ENCODE assay signal across 8 cellular contexts in the genomic region with DNA sequence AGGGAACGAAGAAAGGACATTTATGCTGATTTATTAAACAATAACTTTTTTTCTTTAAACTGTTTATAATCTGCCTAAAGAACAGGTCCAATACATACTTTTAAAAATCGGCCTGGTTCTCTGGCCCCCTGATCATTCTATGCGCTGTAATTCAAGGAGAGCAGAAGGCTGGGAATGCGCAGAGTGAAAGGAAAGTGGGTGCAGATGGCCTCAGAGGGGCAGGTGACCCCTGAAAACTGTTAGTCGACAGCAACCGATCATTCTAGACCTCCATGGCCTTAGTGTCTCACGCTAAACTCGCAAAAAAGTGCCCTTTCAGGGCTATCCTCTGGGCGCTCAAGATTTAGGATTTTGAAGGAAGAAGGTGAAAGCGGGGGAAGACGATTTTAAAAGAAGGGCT. TPM values are rescaled to one million over a fixed set of nuclear protein-coding genes. Genes with fewer than 3 reads are reported as not detected.
DNase-seq lines count a peak whose midpoint lies in the region; ATAC-seq, FAIRE-seq and TF ChIP-seq lines count a peak whose summit lies in the region.

No MANE protein-coding gene starts in this region.

- peak overlapping the region; percentile 81 for H3K27ac Mint-ChIP-seq in chondrocyte (ENCODE audit: unreplicated experiment)

- peaks cover 0 to 23% (median 3%) of the 10 kb centered on the region in 12 donors for H3K4me1 ChIP-seq in heart left ventricle
- peaks cover 7% of the 10 kb centered on the region for H3K4me1 ChIP-seq in mucosa of descending colon (ENCODE audit: low read depth)
- H3K4me1 ChIP-seq in urinary bladder (ENCODE audit: insufficient read depth): no peaks in the 10 kb centered on the region

- H3K27me3 Mint-ChIP-seq in chondrocyte (ENCODE audit: low read depth): no peaks in the 10 kb centered on the region

- WGBS in heart left ventricle, 4 donors: 51 to 55% (median 54%) methylated on average over 11 of the region's 11 CpGs
- 20% methylated on average over 11 of the region's 11 CpGs for WGBS in urinary bladder

- peaks cover 1% of the 10 kb centered on the region for H3K9me3 Mint-ChIP-seq in chondrocyte (ENCODE audit: low read depth)

- TF ChIP-seq CTCF in heart left ventricle (IDR thresholded peaks at IDR 0.05) (no peak), chondrocyte (IDR thresholded peaks at IDR 0.05) (no peak), mucosa of descending colon (IDR thresholded peaks at IDR 0.05) (no peak)

- H3K4me3 ChIP-seq in heart left ventricle (peak overlapping the region; percentile 51 to 87 (median 80)), mucosa of descending colon (peak overlapping the region; percentile 57), urinary bladder (ENCODE audit: low read depth, low read length) (peak overlapping the region; percentile 68)

- H3K27ac ChIP-seq in heart left ventricle (peak overlapping the region; percentile 76 to 95 (median 87)), urinary bladder (ENCODE audit: low read depth) (no peak overlapping the region)

- H3K36me3 ChIP-seq in heart left ventricle (no peaks in the 10 kb centered on the region), mucosa of descending colon (ENCODE audit: low read depth) (no peaks in the 10 kb centered on the region), urinary bladder (ENCODE audit: insufficient read depth) (no peaks in the 10 kb centered on the region)

- peak overlapping the region; percentile 85 for H3K4me3 Mint-ChIP-seq in chondrocyte (ENCODE audit: unreplicated experiment)

- no peaks in the 10 kb centered on the region for H3K36me3 Mint-ChIP-seq in chondrocyte (ENCODE audit: low read depth)

- H3K4me1 Mint-ChIP-seq in chondrocyte (ENCODE audit: low read depth): peaks cover 29% of the 10 kb centered on the region

- intact Hi-C loops in heart left ventricle (cut with DNase I): loop anchor here (2.0 to 10.0 kb wide), 10 partner anchors 62 to 426 kb away; no protein-coding TSS in a partner anchor
- intact Hi-C loops in left ventricle myocardium superior (cut with micrococcal nuclease): loop anchor here (5.0 kb wide), 1 partner anchor 69 kb away; no protein-coding TSS in a partner anchor
- intact Hi-C loops in mucosa of descending colon (cut with DNase I, micrococcal nuclease): loop anchor here (10.0 kb wide), 1 partner anchor 62 kb away; no protein-coding TSS in a partner anchor

- H3K9me3 ChIP-seq in heart left ventricle (no peaks in the 10 kb centered on the region), mucosa of descending colon (no peaks in the 10 kb centered on the region)

- DNase-seq in heart left ventricle (no peak), left ventricle myocardium superior (no peak), chondrocyte (ENCODE audit: low spot score) (no peak), mucosa of descending colon (peak in 1 of 3 donors; percentile 27), HTR-8/SVneo (ENCODE audit: insufficient read length, low spot score) (no peak), AG08396 (ENCODE audit: low spot score) (no peak), NCI-H187 treated with DMSO at 0.1 percent for 48 hours (lab: John Stamatoyannopoulos, UW) (no peak)

- FAIRE-seq in HTR-8/SVneo (lab: Jason Lieb, UNC): no peak

- H3K27me3 ChIP-seq in heart left ventricle: peaks cover 0 to 35% (median 0%) of the 10 kb centered on the region in 9 donors

- ATAC-seq in heart left ventricle (no peak), left ventricle myocardium superior (no peak), mucosa of descending colon (no peak)

- no peak for TF ChIP-seq POLR2A in heart left ventricle (IDR thresholded peaks at IDR 0.05)

RNA-seq across cellular contexts. Expression of gene PDE5A, which starts 2.2 kb away (rescaled TPM):
- 10 to 100 TPM in 5 of 9 donors, 1 to 10 TPM in 4; 3.8 to 20.6 (median 10.0) TPM for total RNA-seq in heart left ventricle
- 1 to 10 TPM; 1.6 to 2.2 TPM for polyA plus RNA-seq in heart left ventricle
- 7.6 TPM for total RNA-seq in left ventricle myocardium superior
- 7.0 to 21.8 TPM (median 17.0 TPM) in 3 replicates for total RNA-seq in chondrocyte
- total RNA-seq in mucosa of descending colon: 100 to 1,000 TPM in 1 of 3 donors, 10 to 100 TPM in 2; 35.4 to 131 (median 58.4) TPM
- total RNA-seq in urinary bladder: 473 TPM
- polyA plus RNA-seq in urinary bladder: 22.9 TPM
